1 cellular context compared by ENCODE assay signal in genomic region chr11:58573451-58574104, GRCh38.
A peak's percentile ranks its signal among the peaks of the same experiment; 100 is the strongest.
TF ChIP-seq lines count a peak whose summit lies in the region.

No MANE protein-coding gene starts in this region.

TF ChIP-seq in GM12878, 131 proteins besides CTCF, POLR2A, EP300 and RAD21 (continued from another document):
- TF ChIP-seq SKIL (IDR thresholded peaks at IDR 0.05; ENCODE audit: low read depth, poor library complexity, severe bottlenecking) (peak; percentile 79), PML (IDR thresholded peaks at IDR 0.05; ENCODE audit: low read length) (peak; percentile 33; the same call in 1 of the 2 replicates), IKZF1 (conservative IDR thresholded peaks at IDR 0.05) (peak; percentile 96), ZZZ3 (IDR thresholded peaks at IDR 0.05; ENCODE audit: control insufficient read depth, insufficient read length, low read depth) (no peak), CREM (IDR thresholded peaks at IDR 0.05; ENCODE audit: low read depth) (peak; percentile 47; the same call in 1 of the 2 replicates), IKZF2 (IDR thresholded peaks at IDR 0.05) (peak; percentile 97 to 98), JUNB (IDR thresholded peaks at IDR 0.05) (peak; percentile 93), NR2C1 (IDR thresholded peaks at IDR 0.05) (peak; percentile 55), KAT2A (conservative IDR thresholded peaks at IDR 0.05; ENCODE audit: control insufficient read depth, low read depth, low read length) (no peak), ZNF217 (IDR thresholded peaks at IDR 0.05) (peak; percentile 62; the same call in 1 of the 2 replicates), CHD1 (IDR thresholded peaks at IDR 0.05; ENCODE audit: low read depth, low read length) (0 out of 2 replicates have a peak, but pooled peaks have one; percentile 47), SIN3A (IDR thresholded peaks at IDR 0.05; ENCODE audit: low read depth, low read length) (no peak), BCL11A (IDR thresholded peaks at IDR 0.05; ENCODE audit: low read depth, low read length) (peak; percentile 50), PAX5 (IDR thresholded peaks at IDR 0.05; ENCODE audit: borderline replicate concordance, low read depth, low read length) (peak; percentile 28; the same call in 1 of the 2 replicates), ATF2 (IDR thresholded peaks at IDR 0.05; ENCODE audit: low read length) (peak; percentile 82), CHD2 (IDR thresholded peaks at IDR 0.05; ENCODE audit: borderline replicate concordance, low read depth, low read length) (no peak; the same call in 1 of the 2 replicates), TCF7 (IDR thresholded peaks at IDR 0.05; ENCODE audit: borderline replicate concordance) (0 out of 2 replicates have a peak, but pooled peaks have one; percentile 35), TCF3 (IDR thresholded peaks at IDR 0.05; ENCODE audit: borderline replicate concordance, insufficient read depth, low read depth, low read length) (0 out of 2 replicates have a peak, but pooled peaks have one; percentile 28), MTA3 (IDR thresholded peaks at IDR 0.05; ENCODE audit: borderline replicate concordance, low read length) (no peak; the same call in 1 of the 2 replicates)
